In genomic region chr14:78440351-78440750, GRCh38 we compare ENCODE assay signal across 1 cellular context.
A peak's percentile ranks its signal among the peaks of the same experiment; 100 is the strongest.
TF ChIP-seq lines count a peak whose summit lies in the region.

No MANE protein-coding gene starts in this region.

TF ChIP-seq in K562, 482 proteins besides CTCF, POLR2A, EP300 and RAD21 (continued from another document):
- TF ChIP-seq ZNF384 (IDR thresholded peaks at IDR 0.05; ENCODE audit: low read depth, low read length) (peak; percentile 49; the same call in 1 of the 2 replicates), NCOR1 (IDR thresholded peaks at IDR 0.05) (peak; percentile 29; the same call in 1 of the 2 replicates), E2F3 (CRISPR knock-in tag; IDR thresholded peaks at IDR 0.05) (no peak), ARID1B (IDR thresholded peaks at IDR 0.05) (peak; percentile 57; the same call in 1 of the 2 replicates), TAL1 (IDR thresholded peaks at IDR 0.05) (peak; percentile 80), E2F5 (CRISPR knock-in tag; IDR thresholded peaks at IDR 0.05) (no peak), CBFA2T2 (conservative IDR thresholded peaks at IDR 0.05) (peak; percentile 48), TEAD4 (IDR thresholded peaks at IDR 0.05; ENCODE audit: low read length) (peak; percentile 61), TEAD4 (CRISPR knock-in tag; IDR thresholded peaks at IDR 0.05; ENCODE audit: borderline replicate concordance) (no peak), TCF3 (CRISPR knock-in tag; IDR thresholded peaks at IDR 0.05) (peak; percentile 61), TBL1XR1 (IDR thresholded peaks at IDR 0.05; ENCODE audit: low read length in 2 of 2) (no peak)
TF ChIP-seq in K562: peak in this region for 8.
